Comparison of ENCODE assay signal across 1 cellular context in the genomic region with DNA sequence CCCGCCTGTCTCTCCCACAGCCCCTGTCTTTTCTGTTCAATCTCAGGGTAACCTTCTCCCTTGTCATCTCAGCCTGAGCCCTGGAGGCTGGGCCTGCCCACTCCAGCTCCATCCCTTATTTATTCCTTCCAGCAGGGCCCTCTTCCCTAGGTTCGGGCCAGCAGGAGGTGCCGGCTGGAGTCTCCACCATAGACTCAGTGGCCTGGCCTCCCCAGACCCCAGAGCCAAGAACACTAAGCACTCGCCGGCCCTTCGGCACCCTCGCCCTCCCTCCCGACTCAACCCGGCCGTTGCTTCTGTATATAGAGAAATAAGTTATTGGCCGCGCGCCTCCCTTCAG.
TF ChIP-seq lines count a peak whose summit lies in the region.

No MANE protein-coding gene starts in this region.

TF ChIP-seq in GM12878, 131 proteins besides CTCF, POLR2A, EP300 and RAD21:
- TF ChIP-seq SUZ12 (IDR thresholded peaks at IDR 0.05; ENCODE audit: unreplicated experiment) (no peak), NR2C2 (IDR thresholded peaks at IDR 0.05; ENCODE audit: borderline replicate concordance, control insufficient read depth, insufficient read length, low read depth) (no peak), IRF5 (IDR thresholded peaks at IDR 0.05; ENCODE audit: borderline replicate concordance) (no peak), ZNF24 (IDR thresholded peaks at IDR 0.05) (no peak), MLLT1 (IDR thresholded peaks at IDR 0.05) (no peak), BCL3 (IDR thresholded peaks at IDR 0.05; ENCODE audit: borderline replicate concordance, insufficient read depth, low read depth, low read length, poor library complexity, severe bottlenecking) (no peak), MEF2B (IDR thresholded peaks at IDR 0.05; ENCODE audit: partially characterized antibody, poor library complexity, severe bottlenecking) (no peak), HDAC2 (IDR thresholded peaks at IDR 0.05) (no peak), CEBPZ (IDR thresholded peaks at IDR 0.05; ENCODE audit: low read depth, low read length) (no peak), NBN (IDR thresholded peaks at IDR 0.05) (no peak), SREBF1 (IDR thresholded peaks at IDR 0.05; ENCODE audit: low read length) (no peak), IKZF2 (IDR thresholded peaks at IDR 0.05) (no peak), MTA2 (IDR thresholded peaks at IDR 0.05; ENCODE audit: low read depth) (no peak)
- TF ChIP-seq, protein P1, sequence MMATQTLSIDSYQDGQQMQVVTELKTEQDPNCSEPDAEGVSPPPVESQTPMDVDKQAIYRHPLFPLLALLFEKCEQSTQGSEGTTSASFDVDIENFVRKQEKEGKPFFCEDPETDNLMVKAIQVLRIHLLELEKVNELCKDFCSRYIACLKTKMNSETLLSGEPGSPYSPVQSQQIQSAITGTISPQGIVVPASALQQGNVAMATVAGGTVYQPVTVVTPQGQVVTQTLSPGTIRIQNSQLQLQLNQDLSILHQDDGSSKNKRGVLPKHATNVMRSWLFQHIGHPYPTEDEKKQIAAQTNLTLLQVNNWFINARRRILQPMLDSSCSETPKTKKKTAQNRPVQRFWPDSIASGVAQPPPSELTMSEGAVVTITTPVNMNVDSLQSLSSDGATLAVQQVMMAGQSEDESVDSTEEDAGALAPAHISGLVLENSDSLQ (IDR thresholded peaks at IDR 0.05) = no peak
